19 cellular contexts compared by ENCODE assay signal in the genomic region with DNA sequence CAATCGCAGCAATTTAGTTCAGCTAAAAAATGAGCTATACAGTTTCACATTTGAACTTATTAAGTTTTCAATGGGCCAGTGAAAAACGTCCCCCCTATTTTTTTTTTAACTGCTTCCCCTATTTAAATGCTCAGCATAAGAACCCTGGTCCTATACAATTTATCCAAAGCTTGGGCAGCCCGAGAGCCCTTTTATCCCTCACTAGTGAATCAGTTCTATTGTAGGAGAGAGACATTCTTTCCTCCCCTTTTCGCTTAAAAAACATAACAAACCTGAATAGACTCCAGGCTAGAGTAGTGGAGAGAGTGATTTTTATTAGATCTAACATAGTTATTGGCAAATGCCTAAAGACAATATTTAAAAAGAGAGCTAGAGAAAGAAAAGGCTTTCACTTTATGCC. TPM values are rescaled to one million over a fixed set of nuclear protein-coding genes. Genes with fewer than 3 reads are reported as not detected.
DNase-seq lines count a peak whose midpoint lies in the region; ATAC-seq and TF ChIP-seq lines count a peak whose summit lies in the region.
"Had no signal": no experiment of that assay in that cellular context is flagged by ENCODE, and none has a peak within 500 bp of the region (broad histone marks: within the 10 kb centered on the region; RNA-seq: fewer than 3 reads in every experiment).

No MANE protein-coding gene starts in this region.

- H3K9me3 Mint-ChIP-seq in nephron progenitor cell: no peaks in the 10 kb centered on the region
- H3K9me3 Mint-ChIP-seq: CD4-positive, alpha-beta T cell had no signal

- peak overlapping the region; percentile 71 for H3K4me3 Mint-ChIP-seq in nephron progenitor cell
- H3K4me3 Mint-ChIP-seq: B cell; CD4-positive, alpha-beta T cell had no signal

- no peak overlapping the region for H3K27ac ChIP-seq in PC-3 (ENCODE audit: low read length)
- H3K27ac ChIP-seq: HL-60, Peyer's patch had no signal

- no peak overlapping the region for H3K27ac Mint-ChIP-seq in nephron progenitor cell
- H3K27ac Mint-ChIP-seq: B cell; CD4-positive, alpha-beta T cell had no signal

- no peak for DNase-seq in PC-3
- peak; percentile 33 for DNase-seq in globus pallidus (ENCODE audit: low spot score)
- DNase-seq in nephron progenitor cell: no peak
- peak; percentile 44 for DNase-seq in superior temporal gyrus (ENCODE audit: extremely low spot score)
- DNase-seq in DMS153 treated with DMSO at 0.1 percent for 48 hours (lab: John Stamatoyannopoulos, UW; ENCODE audit: unreplicated experiment): no peak
- no peak for DNase-seq in iPS-NIHi7 (ENCODE audit: extremely low spot score)
- DNase-seq: CD4-positive, alpha-beta T cell; GOT3; KBM-7; NCI-H1092; NCI-H187; NCI-H82; Peyer's patch; Right ventricle myocardium superior had no signal

- H3K36me3 ChIP-seq in PC-3 (ENCODE audit: low read depth, low read length): no peaks in the 10 kb centered on the region
- H3K36me3 ChIP-seq: Peyer's patch had no signal

- H3K27me3 ChIP-seq in PC-3 (ENCODE audit: low read length): no peaks in the 10 kb centered on the region
- H3K27me3 ChIP-seq: Peyer's patch had no signal

- H3K9me3 ChIP-seq in PC-3 (ENCODE audit: low read length): no peaks in the 10 kb centered on the region
- H3K9me3 ChIP-seq: Peyer's patch had no signal

- no peak for TF ChIP-seq CTCF in PC-3 (conservative IDR thresholded peaks at IDR 0.05; ENCODE audit: low read depth, low read length)
- no peak for TF ChIP-seq CTCF in nephron progenitor cell (IDR thresholded peaks at IDR 0.05)

- peak overlapping the region; percentile 66 for H3K4me2 ChIP-seq in PC-3 (ENCODE audit: low read length)

- intact Hi-C loops in PC-3 (cut with micrococcal nuclease): loop anchor here (5.0 kb wide), 3 partner anchors 99 to 389 kb away; no protein-coding TSS in a partner anchor

- peak overlapping the region; percentile 17; the same call in 1 of the 2 replicates for H3K4me3 ChIP-seq in PC-3 (ENCODE audit: low read length)
- H3K4me3 ChIP-seq: Peyer's patch had no signal

- H3K4me1 ChIP-seq in PC-3 (ENCODE audit: insufficient read depth, low read length): no peaks in the 10 kb centered on the region
- H3K4me1 ChIP-seq: Peyer's patch had no signal

- no peaks in the 10 kb centered on the region for H3F3A ChIP-seq in PC-3 (ENCODE audit: low read length, unreplicated experiment)

- H3K79me2 ChIP-seq in PC-3 (ENCODE audit: low read length): no peaks in the 10 kb centered on the region

- no peaks in the 10 kb centered on the region for H3K36me3 Mint-ChIP-seq in nephron progenitor cell (ENCODE audit: low read depth)

- H3K9ac ChIP-seq in PC-3 (ENCODE audit: low read length): no peak overlapping the region

- POLR2A ChIA-PET in PC-3 (lab: Charles Lee; ENCODE audit: unreplicated experiment): no interaction called here

- peaks cover 57% of the 10 kb centered on the region for H3K4me1 Mint-ChIP-seq in nephron progenitor cell
- H3K4me1 Mint-ChIP-seq: B cell had no signal

- no peaks in the 10 kb centered on the region for H3K9me2 ChIP-seq in PC-3 (replicated peaks; ENCODE audit: low read length)

- H3K27me3 Mint-ChIP-seq in nephron progenitor cell (ENCODE audit: low read depth, poor library complexity): no peaks in the 10 kb centered on the region
- H3K27me3 Mint-ChIP-seq: B cell had no signal

- H2AFZ ChIP-seq in PC-3 (ENCODE audit: low read length): peak overlapping the region; percentile 4; the same call in 1 of the 2 replicates

- CTCF ChIA-PET in PC-3 (lab: Charles Lee): interaction anchor here (0.5 to 1.1 kb wide), 2 partner anchors 274 to 388 kb away, joined by 3 read pairs; no protein-coding TSS in a partner anchor

- no TSS peak for BruUV-seq in PC-3 (replicated peaks; lab: Mats Ljungman, UMichigan)

- no peaks in the 10 kb centered on the region for H4K20me1 ChIP-seq in PC-3 (ENCODE audit: low read length)

- ATAC-seq in PC-3: no peak
- ATAC-seq in HG03565 (IDR thresholded peaks at IDR 0.05; ENCODE audit: unreplicated experiment): no peak

RNA-seq across cellular contexts. Expression of gene LIX1, which starts 1.4 kb away (rescaled TPM):
- not detected in 2 replicates for total RNA-seq in PC-3 (2014; rRNA removed)
- total RNA-seq: B cell; CD4-positive, alpha-beta T cell; Daoy; NCI-H460; Right ventricle myocardium superior had no signal

RNA-seq across cellular contexts. Expression of gene RIOK2, which starts 42.0 kb away (rescaled TPM):
- total RNA-seq in PC-3 (2014; rRNA removed): 16.1 and 22.3 TPM in 2 replicates

Comparison
In these comparisons a context has a peak if more than half of its experiments do, and no peak if none do; other contexts are left out.
1. DNase-seq: peak in globus pallidus (single experiment) and superior temporal gyrus (single experiment); none in PC-3 (single experiment), nephron progenitor cell (single experiment), DMS153 treated with DMSO at 0.1 percent for 48 hours (single experiment) and iPS-NIHi7 (single experiment).